21 cellular contexts compared by ENCODE assay signal in the genomic region with DNA sequence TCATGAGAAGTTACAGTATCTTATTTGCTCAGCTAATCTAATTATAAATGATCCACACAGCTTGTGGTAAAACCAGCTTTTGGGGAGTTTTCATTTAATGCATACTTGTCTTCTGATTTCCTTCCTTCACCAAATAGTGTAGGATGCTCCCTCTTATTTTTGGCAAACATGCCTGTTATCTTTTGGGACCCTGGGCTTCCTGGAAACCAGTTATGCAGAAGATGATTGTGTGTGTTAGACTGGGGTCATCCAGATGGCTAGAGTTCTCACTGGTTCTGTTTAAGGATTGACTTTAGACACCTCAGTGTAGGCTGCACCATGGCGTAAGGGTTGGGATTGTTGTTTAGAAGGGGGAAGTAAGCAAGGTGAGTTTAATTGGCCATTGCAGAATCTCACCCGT.
DNase-seq lines count a peak whose midpoint lies in the region; ATAC-seq and TF ChIP-seq lines count a peak whose summit lies in the region.
"Had no signal": no experiment of that assay in that cellular context is flagged by ENCODE, and none has a peak within 500 bp of the region (broad histone marks: within the 10 kb centered on the region; RNA-seq: fewer than 3 reads in every experiment).

No MANE protein-coding gene starts in this region.

- H3K27ac ChIP-seq in right atrium auricular region (peak overlapping the region; percentile 0 to 75), heart right ventricle (peak overlapping the region in 2 of 10 donors; percentile 69 to 71), OCI-LY3 (ENCODE audit: low read length) (peak overlapping the region; percentile 97)
- H3K27ac ChIP-seq: colonic mucosa, SJCRH30, uterus had no signal

- TF ChIP-seq CTCF in right atrium auricular region (IDR thresholded peaks at IDR 0.05), result no peak
- TF ChIP-seq CTCF in heart right ventricle (IDR thresholded peaks at IDR 0.05), result no peak
- TF ChIP-seq CTCF in OCI-LY3 (IDR thresholded peaks at IDR 0.05; ENCODE audit: low read depth, low read length), result no peak
- no peak for TF ChIP-seq CTCF in BE2C (IDR thresholded peaks at IDR 0.05; ENCODE audit: low read depth, low read length)

- H3K36me3 Mint-ChIP-seq in stimulated activated naive B cell treated with anti-CD40 and anti-IgM and Interleukin-4, amounts not matched to agents 10 μg/mL and 1 μg/mL and 100 μg/mL, for 72 hours, result peaks cover 47 to 76% of the 10 kb centered on the region in 2 donors

- H3K4me3 ChIP-seq in right atrium auricular region (no peak overlapping the region), heart right ventricle (no peak overlapping the region), OCI-LY3 (ENCODE audit: low read length) (no peak overlapping the region), BE2C (ENCODE audit: low read depth, low read length) (no peak overlapping the region)
- H3K4me3 ChIP-seq: colonic mucosa, MG63, SJCRH30, uterus had no signal

- H3K4me1 Mint-ChIP-seq in stimulated activated naive B cell treated with anti-CD40 and anti-IgM and Interleukin-4, amounts not matched to agents 10 μg/mL and 1 μg/mL and 100 μg/mL, for 72 hours, result peaks cover 52 to 76% of the 10 kb centered on the region in 2 donors

- peaks cover 44% of the 10 kb centered on the region for H3K36me3 ChIP-seq in right atrium auricular region
- peaks cover 0 to 90% (median 19%) of the 10 kb centered on the region in 9 donors for H3K36me3 ChIP-seq in heart right ventricle
- H3K36me3 ChIP-seq in OCI-LY3 (replicated peaks; ENCODE audit: low read depth, low read length), result peaks cover 85% of the 10 kb centered on the region
- H3K36me3 ChIP-seq in BE2C, result peaks cover 28% of the 10 kb centered on the region
- H3K36me3 ChIP-seq: colonic mucosa, uterus had no signal

- peak overlapping the region; percentile 80 for H3K4me2 ChIP-seq in OCI-LY3 (ENCODE audit: low read length)

- H3K9ac ChIP-seq in OCI-LY3 (ENCODE audit: low read length), result peak overlapping the region; percentile 58; the same call in 1 of the 2 replicates

- WGBS in heart right ventricle, 2 donors, result 92 to 98% methylated on average over 2 of the region's 2 CpGs

- peaks cover 0 to 54% of the 10 kb centered on the region in 2 donors for H3K4me1 ChIP-seq in right atrium auricular region
- peaks cover 10 to 67% (median 59%) of the 10 kb centered on the region in 9 donors for H3K4me1 ChIP-seq in heart right ventricle
- H3K4me1 ChIP-seq in OCI-LY3 (ENCODE audit: low read length), result peaks cover 69% of the 10 kb centered on the region
- peaks cover 29% of the 10 kb centered on the region for H3K4me1 ChIP-seq in BE2C
- H3K4me1 ChIP-seq: colonic mucosa, SJCRH30 had no signal

- intact Hi-C loops in heart right ventricle (cut with DNase I), result loop anchor here in 4 of 10 donors (5.0 to 10.0 kb wide), 3 partner anchors 59 to 177 kb away; partner anchors contain the start of gene PTPN1 (in 3 of the 4)

- DNase-seq in right atrium auricular region (ENCODE audit: low spot score) (no peak), heart right ventricle (no peak), dermis blood vessel endothelial cell (peak; percentile 31), BE2C (no peak)
- no peak for DNase-seq in stimulated activated naive B cell treated with anti-CD40 and anti-IgM and Interleukin-4, amounts not matched to agents 10 μg/mL and 1 μg/mL and 100 μg/mL, for 72 hours
- DNase-seq: activated CD4-positive, CD25-positive, alpha-beta regulatory T cell; colonic mucosa; COR-L47; DMS79 treated with DMSO at 0.1 percent for 48 hours; MG63; NCI-H1436; NCI-H510A; NK-92 treated with Interleukin-12 subunit alpha and Interleukin-12 subunit beta, amount 100 ng/mL, for 24 hours; posterior cingulate gyrus; SJCRH30; uterus had no signal

- no peaks in the 10 kb centered on the region for H3K27me3 ChIP-seq in right atrium auricular region
- no peaks in the 10 kb centered on the region for H3K27me3 ChIP-seq in heart right ventricle
- H3K27me3 ChIP-seq in OCI-LY3 (ENCODE audit: low read depth, low read length), result no peaks in the 10 kb centered on the region
- H3K27me3 ChIP-seq in BE2C, result no peaks in the 10 kb centered on the region
- H3K27me3 ChIP-seq: colonic mucosa, MG63, SJCRH30, uterus had no signal

- H3K9me3 ChIP-seq in right atrium auricular region (no peaks in the 10 kb centered on the region), heart right ventricle (no peaks in the 10 kb centered on the region), OCI-LY3 (ENCODE audit: insufficient read depth, low read length) (no peaks in the 10 kb centered on the region), BE2C (no peaks in the 10 kb centered on the region)
- H3K9me3 ChIP-seq: colonic mucosa, MG63, SJCRH30, uterus had no signal

- no peak for ATAC-seq in heart right ventricle
- no peak for ATAC-seq in HG02885 (IDR thresholded peaks at IDR 0.05; ENCODE audit: poor library complexity, unreplicated experiment)
- no peak for ATAC-seq in stimulated activated naive B cell treated with anti-CD40 and anti-IgM and Interleukin-4, amounts not matched to agents 10 μg/mL and 1 μg/mL and 100 μg/mL, for 72 hours (replicated peaks)
- ATAC-seq: Panc1 had no signal

- H2AFZ ChIP-seq in OCI-LY3 (ENCODE audit: low read depth, low read length), result no peak overlapping the region

- no peak overlapping the region for H3K4me3 Mint-ChIP-seq in stimulated activated naive B cell treated with anti-CD40 and anti-IgM and Interleukin-4, amounts not matched to agents 10 μg/mL and 1 μg/mL and 100 μg/mL, for 72 hours
- H3K4me3 Mint-ChIP-seq: nephron had no signal

- H3K79me2 ChIP-seq in OCI-LY3 (ENCODE audit: low read length), result peaks cover 95% of the 10 kb centered on the region

- no peaks in the 10 kb centered on the region for H3K9me3 Mint-ChIP-seq in stimulated activated naive B cell treated with anti-CD40 and anti-IgM and Interleukin-4, amounts not matched to agents 10 μg/mL and 1 μg/mL and 100 μg/mL, for 72 hours
- H3K9me3 Mint-ChIP-seq: IgD-negative memory B cell, nephron had no signal

- H3K27me3 Mint-ChIP-seq in stimulated activated naive B cell treated with anti-CD40 and anti-IgM and Interleukin-4, amounts not matched to agents 10 μg/mL and 1 μg/mL and 100 μg/mL, for 72 hours, result no peaks in the 10 kb centered on the region
- H3K27me3 Mint-ChIP-seq: IgD-negative memory B cell had no signal

- H4K20me1 ChIP-seq in OCI-LY3 (ENCODE audit: insufficient read depth, low read length), result peaks cover 71% of the 10 kb centered on the region

- no peak overlapping the region for H3K27ac Mint-ChIP-seq in stimulated activated naive B cell treated with anti-CD40 and anti-IgM and Interleukin-4, amounts not matched to agents 10 μg/mL and 1 μg/mL and 100 μg/mL, for 72 hours
- H3K27ac Mint-ChIP-seq: nephron had no signal
